Comparison of ENCODE assay signal across 1 cellular context in genomic region chr7:121342631-121343030, GRCh38.
TF ChIP-seq lines count a peak whose summit lies in the region.

No MANE protein-coding gene starts in this region.

TF ChIP-seq in HCT116, 20 proteins besides CTCF, POLR2A, EP300 and RAD21 (continued from another document):
- TF ChIP-seq ZBTB33 (IDR thresholded peaks at IDR 0.05; ENCODE audit: extremely low read depth, insufficient replicate concordance, low read length) = no peak
- no peak for TF ChIP-seq FOSL1 (IDR thresholded peaks at IDR 0.05; ENCODE audit: low read depth)
- TF ChIP-seq ZFX (IDR thresholded peaks at IDR 0.05) = no peak
- TF ChIP-seq EZH2 (IDR thresholded peaks at IDR 0.05) = no peak
- peak; percentile 31; the same call in 1 of the 2 replicates for TF ChIP-seq CBX3 (IDR thresholded peaks at IDR 0.05; ENCODE audit: low read depth)
- TF ChIP-seq ZNF274 (IDR thresholded peaks at IDR 0.05; ENCODE audit: low read depth, low read length) = no peak
- peak; percentile 39 for TF ChIP-seq JUND (IDR thresholded peaks at IDR 0.05)
- peak; percentile 37 for TF ChIP-seq SP1 (IDR thresholded peaks at IDR 0.05; ENCODE audit: low read depth)
- no peak for TF ChIP-seq YY1 (IDR thresholded peaks at IDR 0.05; ENCODE audit: extremely low read depth, insufficient replicate concordance, low read depth, low read length)
- TF ChIP-seq CEBPB (IDR thresholded peaks at IDR 0.05; ENCODE audit: low read depth) = 0 out of 2 replicates have a peak, but pooled peaks have one; percentile 18
